In the genomic region with DNA sequence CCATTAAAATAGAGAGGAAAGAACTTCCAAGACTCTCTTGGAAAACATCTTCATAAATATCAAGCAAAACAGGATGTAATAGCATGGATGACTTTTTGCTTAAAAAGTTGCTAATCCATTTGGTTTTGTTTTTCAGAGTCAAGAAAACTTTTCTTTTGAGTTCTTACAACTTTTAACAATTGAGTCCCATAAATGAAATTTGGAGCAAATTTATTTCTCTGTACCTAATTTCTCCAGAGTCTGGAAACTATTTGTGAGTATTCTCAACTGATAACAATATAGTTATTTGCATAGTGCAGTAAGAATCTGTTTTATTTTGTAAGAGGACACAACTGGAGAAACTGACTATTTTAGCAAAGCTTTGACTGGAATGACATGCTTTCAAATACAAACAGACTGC, we compare ENCODE assay signal across 18 cellular contexts.
DNase-seq lines count a peak whose midpoint lies in the region; ATAC-seq and TF ChIP-seq lines count a peak whose summit lies in the region.
"Had no signal": no experiment of that assay in that cellular context is flagged by ENCODE, and none has a peak within 500 bp of the region (broad histone marks: within the 10 kb centered on the region; RNA-seq: fewer than 3 reads in every experiment).

No MANE protein-coding gene starts in this region.

- H3K4me3 Mint-ChIP-seq in mesothelial cell of epicardium = no peak overlapping the region
- H3K4me3 Mint-ChIP-seq: CD14-positive monocyte; CD4-positive, alpha-beta memory T cell; CD4-positive, CD25-positive, alpha-beta regulatory T cell; CD8-positive, alpha-beta memory T cell had no signal

- H3K27me3 Mint-ChIP-seq in mesothelial cell of epicardium (ENCODE audit: low read depth) = no peaks in the 10 kb centered on the region
- H3K27me3 Mint-ChIP-seq: CD4-positive, alpha-beta memory T cell; CD4-positive, CD25-positive, alpha-beta regulatory T cell; CD8-positive, alpha-beta memory T cell had no signal

- peaks cover 41% of the 10 kb centered on the region for H3K9me3 Mint-ChIP-seq in mesothelial cell of epicardium

- peaks cover 2% of the 10 kb centered on the region for H3K4me1 Mint-ChIP-seq in mesothelial cell of epicardium
- H3K4me1 Mint-ChIP-seq: CD14-positive monocyte; CD4-positive, alpha-beta memory T cell; CD4-positive, CD25-positive, alpha-beta regulatory T cell; CD8-positive, alpha-beta memory T cell had no signal

- peaks cover 37% of the 10 kb centered on the region for H3K36me3 Mint-ChIP-seq in mesothelial cell of epicardium
- H3K36me3 Mint-ChIP-seq: CD14-positive monocyte; CD4-positive, alpha-beta memory T cell; CD4-positive, CD25-positive, alpha-beta regulatory T cell; CD8-positive, alpha-beta memory T cell had no signal

- no peak overlapping the region for H3K27ac Mint-ChIP-seq in mesothelial cell of epicardium
- H3K27ac Mint-ChIP-seq: CD14-positive monocyte; CD4-positive, alpha-beta memory T cell; CD4-positive, CD25-positive, alpha-beta regulatory T cell; CD8-positive, alpha-beta memory T cell had no signal

- DNase-seq in ELR (ENCODE audit: low read depth) = peak; percentile 13
- peak; percentile 2 for DNase-seq in OCI-M1 (lab: John Stamatoyannopoulos, UW)
- no peak for DNase-seq in central memory CD4-positive, alpha-beta T cell
- no peak for DNase-seq in mesothelial cell of epicardium (ENCODE audit: low spot score in 2 of 2, unreplicated experiment in 2 of 2)
- DNase-seq: 8988T; ACHN; BE2C; C1 segment of cervical spinal cord; Calu3; CD4-positive, alpha-beta memory T cell; CD4-positive, CD25-positive, alpha-beta regulatory T cell; CD8-positive, alpha-beta memory T cell; COR-L47; DMS79 treated with DMSO at 0.1 percent for 48 hours; GDM1 had no signal

- ATAC-seq in GM18909 (IDR thresholded peaks at IDR 0.05; ENCODE audit: poor library complexity, unreplicated experiment) = no peak
- ATAC-seq: GM12878 had no signal

- TF ChIP-seq CTCF in mesothelial cell of epicardium (IDR thresholded peaks at IDR 0.05; ENCODE audit: unreplicated experiment) = no peak

Comparison
In these comparisons a context has a peak if more than half of its experiments do, and no peak if none do; other contexts are left out.
1. DNase-seq: peak in ELR (single experiment) and OCI-M1 (single experiment); none in central memory CD4-positive, alpha-beta T cell (single experiment) and mesothelial cell of epicardium (0 of 2).